8 cellular contexts compared by ENCODE assay signal in genomic region chr12:42332301-42332894, GRCh38. TPM values are rescaled to one million over a fixed set of nuclear protein-coding genes. Genes with fewer than 3 reads are reported as not detected.
DNase-seq lines count a peak whose midpoint lies in the region; ATAC-seq and TF ChIP-seq lines count a peak whose summit lies in the region.

No MANE protein-coding gene starts in this region.

- DNase-seq in 8988T (peak; percentile 21), EL (peak; percentile 48), HCT116 (ENCODE audit: low read depth, low spot score) (peak; percentile 29), NAMALWA (ENCODE audit: low spot score) (peak; percentile 75), T-cell (peak in 16 of 34 experiments; percentile 8 to 36 (median 20)), fibroblast of lung (ENCODE audit: low read depth in 2 of 2) (peak; percentile 33 to 67), ovary (peak in 1 of 5 donors; percentile 26), NCI-H345 treated with DMSO at 0.1 percent for 48 hours (lab: John Stamatoyannopoulos, UW; ENCODE audit: unreplicated experiment) (no peak)

- H3K4me1 ChIP-seq in HCT116 (ENCODE audit: control insufficient read depth in 1 of 2, insufficient read depth in 2 of 2, low read length in 2 of 2) (peaks cover 1 to 3% of the 10 kb centered on the region in 2 experiments; a peak in 3 of 4 replicates), fibroblast of lung (ENCODE audit: control insufficient read depth, extremely low read depth, insufficient read depth, low read length) (peaks cover under 1% of the 10 kb centered on the region), ovary (ENCODE audit: insufficient read depth) (peaks cover 3% of the 10 kb centered on the region)

- POLR2A ChIA-PET in HCT116 (lab: Charles Lee) (interaction anchor here (1.7 kb wide), 1 partner anchor 94 kb away, joined by 3 read pairs; the partner anchor contains the start of gene YAF2), T-cell (lab: Charles Lee) (interaction anchor here (0.5 to 0.9 kb wide), 3 partner anchors 11 to 167 kb away, joined by 3 to 9 read pairs (median 3); no protein-coding TSS in a partner anchor)

- RAD21 ChIA-PET in HCT116 (lab: Charles Lee; ENCODE audit: low non-redundant PET in 1 of 2, low total read pairs in 2 of 2, uncharacterized antibody in 2 of 2, unreplicated experiment in 2 of 2) = no interaction called here

- 25 to 39% (median 30%) methylated on average over 4 of the region's 4 CpGs for WGBS in ovary, 3 donors

- no peak overlapping the region for H3K4me3 Mint-ChIP-seq in T-cell

- no peaks in the 10 kb centered on the region for H3K27me3 Mint-ChIP-seq in T-cell

- H3K9me3 Mint-ChIP-seq in T-cell = no peaks in the 10 kb centered on the region

- H3K4me2 ChIP-seq in HCT116 (ENCODE audit: low read length) = no peak overlapping the region
- H3K4me2 ChIP-seq in fibroblast of lung (ENCODE audit: extremely low read depth, insufficient read depth, low read length) = no peak overlapping the region

- TF ChIP-seq CTCF in HCT116 (IDR thresholded peaks at IDR 0.05 in 2 of 3, conservative IDR thresholded peaks at IDR 0.05 in 1 of 3; ENCODE audit: borderline replicate concordance in 1 of 3, insufficient read depth in 1 of 3, low read depth in 2 of 3, low read length in 2 of 3) (peak; percentile 43 to 63 (median 63); a peak in 5 of 6 replicates), fibroblast of lung (conservative IDR thresholded peaks at IDR 0.05 in 1 of 2, IDR thresholded peaks at IDR 0.05 in 1 of 2; ENCODE audit: low read depth in 1 of 2, low read length in 2 of 2) (peak; percentile 46 to 53), ovary (IDR thresholded peaks at IDR 0.05) (peak; percentile 42 to 70 (median 52))

- H3K27ac Mint-ChIP-seq in T-cell = peak overlapping the region in 1 of 2 donors; percentile 13

- peaks cover 8% of the 10 kb centered on the region; the same call in 1 of the 2 replicates for H4K20me1 ChIP-seq in HCT116 (ENCODE audit: insufficient read depth)
- H4K20me1 ChIP-seq in fibroblast of lung (ENCODE audit: control insufficient read depth, extremely low read depth, insufficient read depth, low read length) = no peaks in the 10 kb centered on the region

- H3K36me3 ChIP-seq in HCT116 (ENCODE audit: control insufficient read depth in 1 of 2, insufficient read depth in 2 of 2, low read length in 2 of 2) (peaks cover 8 to 10% of the 10 kb centered on the region in 2 experiments; a peak in 3 of 4 replicates), fibroblast of lung (ENCODE audit: control insufficient read depth, insufficient read depth, low read length) (no peaks in the 10 kb centered on the region), ovary (no peaks in the 10 kb centered on the region)

- intact Hi-C loops in HCT116 (cut with micrococcal nuclease) = loop anchor here (1.0 to 10.0 kb wide), 2 partner anchors 203 to 1058 kb away; no protein-coding TSS in a partner anchor
- intact Hi-C loops in ovary (cut with DNase I) = loop anchor here in 2 of 4 donors (5.0 kb wide), 1 partner anchor 200 kb away; no protein-coding TSS in a partner anchor

- H2AFZ ChIP-seq in HCT116 (ENCODE audit: low read depth, low read length, poor library complexity, severe bottlenecking) (no peak overlapping the region), fibroblast of lung (ENCODE audit: low read length) (no peak overlapping the region)

- H3K79me2 ChIP-seq in HCT116 (ENCODE audit: insufficient read depth, low read length) = peaks cover 97% of the 10 kb centered on the region
- peaks cover 64% of the 10 kb centered on the region for H3K79me2 ChIP-seq in fibroblast of lung (ENCODE audit: control insufficient read depth, insufficient read depth, low read length)

- no TSS peak for BruUV-seq in HCT116 (replicated peaks; lab: Mats Ljungman, UMichigan)

- CTCF ChIA-PET in HCT116 (lab: Charles Lee) = interaction anchor here (0.6 to 1.4 kb wide), 9 partner anchors 11 to 202 kb away, joined by 3 to 6 read pairs (median 3); no protein-coding TSS in a partner anchor
- CTCF ChIA-PET in T-cell (lab: Charles Lee) = interaction anchor here (0.5 to 1.9 kb wide), 15 partner anchors 8 to 1386 kb away, joined by 3 to 6 read pairs (median 4); partner anchors contain the start of gene GXYLT1 (in 1 of the 2)

- H3K9me3 ChIP-seq in HCT116 (ENCODE audit: control insufficient read depth in 1 of 2, insufficient read depth in 1 of 2, low read depth in 1 of 2, low read length in 2 of 2) (no peaks in the 10 kb centered on the region), fibroblast of lung (ENCODE audit: control insufficient read depth, insufficient read depth, low read depth, low read length) (no peaks in the 10 kb centered on the region), ovary (no peaks in the 10 kb centered on the region)

- H3K9ac ChIP-seq in HCT116 (ENCODE audit: low read length) (no peak overlapping the region), fibroblast of lung (ENCODE audit: insufficient read depth, low read length) (no peak overlapping the region)

- no peaks in the 10 kb centered on the region for H3K9me2 ChIP-seq in HCT116 (ENCODE audit: insufficient read depth)

- H3K4me3 ChIP-seq in HCT116 (replicated peaks in 1 of 2; ENCODE audit: low read depth in 1 of 2, low read length in 2 of 2) (no peak overlapping the region), fibroblast of lung (replicated peaks in 1 of 4; ENCODE audit: control extremely low read depth in 1 of 4, insufficient read depth in 1 of 4, low read depth in 3 of 4, low read length in 4 of 4) (no peak overlapping the region), ovary (no peak overlapping the region)

- peaks cover 12% of the 10 kb centered on the region for H3K36me3 Mint-ChIP-seq in T-cell

- ATAC-seq in HCT116 (peak; percentile 73), T-cell (replicated peaks in 1 of 4) (peak; percentile 58 to 68 (median 64))

- peak; percentile 71 for TF ChIP-seq RAD21 in HCT116 (IDR thresholded peaks at IDR 0.05; ENCODE audit: low read depth)

- H3K4me1 Mint-ChIP-seq in T-cell = peaks cover 70 to 72% (median 72%) of the 10 kb centered on the region in 3 donors

- no peaks in the 10 kb centered on the region for H3K27me3 ChIP-seq in HCT116 (ENCODE audit: insufficient read depth, low read length)
- no peaks in the 10 kb centered on the region for H3K27me3 ChIP-seq in fibroblast of lung (ENCODE audit: control insufficient read depth, insufficient read depth, low read length)
- H3K27me3 ChIP-seq in ovary = no peaks in the 10 kb centered on the region

- no peak for TF ChIP-seq POLR2A in HCT116 (IDR thresholded peaks at IDR 0.05; ENCODE audit: borderline replicate concordance, extremely low read depth, insufficient read depth, insufficient read length)
- TF ChIP-seq POLR2A in ovary (IDR thresholded peaks at IDR 0.05) = no peak

- TF ChIP-seq EP300 in ovary (IDR thresholded peaks at IDR 0.05) = no peak

- no peak overlapping the region for H3K27ac ChIP-seq in HCT116 (ENCODE audit: low read depth, low read length)
- H3K27ac ChIP-seq in fibroblast of lung (ENCODE audit: insufficient read depth, low read length) = no peak overlapping the region
- no peak overlapping the region for H3K27ac ChIP-seq in ovary

TF ChIP-seq in HCT116, 20 proteins besides CTCF, POLR2A, EP300 and RAD21:
- TF ChIP-seq SRF (IDR thresholded peaks at IDR 0.05; ENCODE audit: low read depth) (no peak), EGR1 (IDR thresholded peaks at IDR 0.05; ENCODE audit: low read depth) (no peak), MAX (IDR thresholded peaks at IDR 0.05) (no peak), EZH2phosphoT487 (IDR thresholded peaks at IDR 0.05; ENCODE audit: borderline replicate concordance) (no peak), TCF7L2 (IDR thresholded peaks at IDR 0.05; ENCODE audit: borderline replicate concordance, extremely low read depth, insufficient read depth, insufficient read length) (no peak), ATF3 (IDR thresholded peaks at IDR 0.05) (no peak), SIN3A (IDR thresholded peaks at IDR 0.05; ENCODE audit: low read depth) (no peak)

RNA-seq across cellular contexts. Expression of gene PPHLN1, which starts 6.4 kb away (rescaled TPM):
- total RNA-seq in HCT116 (2021; ENCODE audit: unreplicated experiment) = 57.4 TPM
- 24.7 and 38.4 TPM in 2 replicates for polyA plus RNA-seq in HCT116 (2012)
- 10 to 100 TPM; 70.8 to 98.9 (median 80.8) TPM for total RNA-seq in T-cell
- total RNA-seq in fibroblast of lung = 43.1 and 47.6 TPM in 2 replicates
- 90.7 and 91.4 TPM in 2 replicates for polyA plus RNA-seq in fibroblast of lung
- polyA plus RNA-seq in fibroblast of lung (2012) = 60.1 and 62.4 TPM in 2 replicates
- 5.0 and 8.3 TPM in 2 replicates for polyA minus RNA-seq in fibroblast of lung (ENCODE audit: low replicate concordance)
- 10 to 100 TPM; 42.0 to 68.9 (median 53.8) TPM for total RNA-seq in ovary
- polyA plus RNA-seq in ovary = 10 to 100 TPM; 35.6 to 62.0 TPM

RNA-seq across cellular contexts. Expression of gene ZCRB1, which starts 6.5 kb away (rescaled TPM):
- total RNA-seq in HCT116 (2021; ENCODE audit: unreplicated experiment) = 68.1 TPM
- polyA plus RNA-seq in HCT116 (2012) = 66.4 and 78.3 TPM in 2 replicates
- total RNA-seq in T-cell = 10 to 100 TPM; 24.5 to 36.0 (median 29.4) TPM
- 31.2 and 32.1 TPM in 2 replicates for total RNA-seq in fibroblast of lung
- polyA plus RNA-seq in fibroblast of lung = 64.4 and 78.0 TPM in 2 replicates
- 82.8 and 88.2 TPM in 2 replicates for polyA plus RNA-seq in fibroblast of lung (2012)
- 2.7 and 13.7 TPM in 2 replicates for polyA minus RNA-seq in fibroblast of lung (ENCODE audit: low replicate concordance)
- 10 to 100 TPM; 26.5 to 50.9 (median 41.5) TPM for total RNA-seq in ovary
- polyA plus RNA-seq in ovary = 10 to 100 TPM; 38.6 to 61.6 TPM
